13 cellular contexts compared by ENCODE assay signal in the genomic region with DNA sequence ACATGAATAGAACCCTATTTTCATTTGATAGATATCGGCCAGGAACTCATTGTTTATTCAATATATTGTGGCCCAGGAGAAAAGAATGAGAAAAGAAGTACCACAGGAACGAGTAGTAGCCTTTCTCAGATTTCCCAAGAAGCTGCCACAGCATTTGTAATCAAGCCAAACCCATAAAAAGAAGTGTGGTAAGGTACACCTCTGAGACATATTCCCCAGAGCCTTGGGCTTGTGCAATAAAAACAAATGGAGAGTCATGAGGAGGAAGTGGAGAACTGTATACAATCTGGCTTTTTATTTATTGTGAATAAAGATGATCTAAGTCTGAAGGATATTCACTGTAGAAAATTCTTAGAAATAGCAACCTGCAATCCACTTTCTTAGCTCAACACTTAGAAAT. TPM values are rescaled to one million over a fixed set of nuclear protein-coding genes. Genes with fewer than 3 reads are reported as not detected.
DNase-seq lines count a peak whose midpoint lies in the region; ATAC-seq and TF ChIP-seq lines count a peak whose summit lies in the region.
"Had no signal": no experiment of that assay in that cellular context is flagged by ENCODE, and none has a peak within 500 bp of the region (broad histone marks: within the 10 kb centered on the region; RNA-seq: fewer than 3 reads in every experiment).

No MANE protein-coding gene starts in this region.

- H3K4me3 Mint-ChIP-seq in MCF 10A (ENCODE audit: unreplicated experiment), result no peak overlapping the region
- H3K4me3 Mint-ChIP-seq in naive thymus-derived CD8-positive, alpha-beta T cell, result no peak overlapping the region
- H3K4me3 Mint-ChIP-seq in naive thymus-derived CD4-positive, alpha-beta T cell, result no peak overlapping the region

- peak; percentile 92 for DNase-seq in MCF 10A (ENCODE audit: unreplicated experiment)
- no peak for DNase-seq in breast epithelium (ENCODE audit: low spot score in 2 of 2)
- peak; percentile 32 for DNase-seq in T1000 (lab: John Stamatoyannopoulos, UW)
- peak; percentile 52 for DNase-seq in fibroblast of pulmonary artery (ENCODE audit: low read depth)
- no peak for DNase-seq in naive thymus-derived CD8-positive, alpha-beta T cell
- DNase-seq in naive thymus-derived CD4-positive, alpha-beta T cell, result no peak
- DNase-seq in retina, result no peak
- DNase-seq: adrenal gland, Karpas-422, RPMI8226, trophoblast cell had no signal

- H3K27ac Mint-ChIP-seq in MCF 10A (ENCODE audit: low read depth, unreplicated experiment), result peak overlapping the region; percentile 18
- no peak overlapping the region for H3K27ac Mint-ChIP-seq in naive thymus-derived CD8-positive, alpha-beta T cell
- no peak overlapping the region for H3K27ac Mint-ChIP-seq in naive thymus-derived CD4-positive, alpha-beta T cell

- no peaks in the 10 kb centered on the region for H3K4me1 ChIP-seq in breast epithelium
- no peaks in the 10 kb centered on the region for H3K4me1 ChIP-seq in naive thymus-derived CD4-positive, alpha-beta T cell (ENCODE audit: control insufficient read depth in 2 of 2, insufficient read depth in 2 of 2, low read length in 2 of 2)
- H3K4me1 ChIP-seq: adrenal gland had no signal

- TF ChIP-seq CTCF in MCF 10A (IDR thresholded peaks at IDR 0.05; ENCODE audit: unreplicated experiment), result no peak
- TF ChIP-seq CTCF in breast epithelium (IDR thresholded peaks at IDR 0.05), result no peak
- no peak for TF ChIP-seq CTCF in fibroblast of pulmonary artery (IDR thresholded peaks at IDR 0.05; ENCODE audit: low read length, missing control alignments)

- intact Hi-C loops in MCF 10A (cut with micrococcal nuclease) (no loop called here), breast epithelium (cut with DNase I; ENCODE audit: low total_unique reads) (no loop called here)
- intact Hi-C loops in naive thymus-derived CD4-positive, alpha-beta T cell (cut with micrococcal nuclease), result no loop called here

- H3K4me1 Mint-ChIP-seq in MCF 10A (ENCODE audit: insufficient read depth, unreplicated experiment), result peaks cover 17% of the 10 kb centered on the region
- no peaks in the 10 kb centered on the region for H3K4me1 Mint-ChIP-seq in naive thymus-derived CD8-positive, alpha-beta T cell
- no peaks in the 10 kb centered on the region for H3K4me1 Mint-ChIP-seq in naive thymus-derived CD4-positive, alpha-beta T cell

- H3K9me3 ChIP-seq in breast epithelium, result no peaks in the 10 kb centered on the region
- no peaks in the 10 kb centered on the region for H3K9me3 ChIP-seq in naive thymus-derived CD4-positive, alpha-beta T cell (ENCODE audit: control insufficient read depth in 2 of 3, low read length in 3 of 3)
- H3K9me3 ChIP-seq: adrenal gland had no signal

- CTCF ChIA-PET in MCF 10A (lab: Yijun Ruan, JAX), result interaction anchor here (0.6 kb wide), 1 partner anchor 491 kb away, joined by 4 read pairs; no protein-coding TSS in a partner anchor
- CTCF ChIA-PET in naive thymus-derived CD4-positive, alpha-beta T cell (lab: Charles Lee), result no interaction called here

- H3K27me3 Mint-ChIP-seq in MCF 10A (ENCODE audit: insufficient read depth, unreplicated experiment), result no peaks in the 10 kb centered on the region
- peaks cover 21 to 34% (median 26%) of the 10 kb centered on the region in 5 donors for H3K27me3 Mint-ChIP-seq in naive thymus-derived CD8-positive, alpha-beta T cell
- H3K27me3 Mint-ChIP-seq in naive thymus-derived CD4-positive, alpha-beta T cell, result peaks cover 10 to 48% (median 35%) of the 10 kb centered on the region in 5 donors

- TF ChIP-seq POLR2A in breast epithelium (IDR thresholded peaks at IDR 0.05), result no peak

- H3K36me3 Mint-ChIP-seq in MCF 10A (ENCODE audit: insufficient read depth, unreplicated experiment), result no peaks in the 10 kb centered on the region
- H3K36me3 Mint-ChIP-seq in naive thymus-derived CD8-positive, alpha-beta T cell, result no peaks in the 10 kb centered on the region
- no peaks in the 10 kb centered on the region for H3K36me3 Mint-ChIP-seq in naive thymus-derived CD4-positive, alpha-beta T cell

- no peak for ATAC-seq in naive thymus-derived CD8-positive, alpha-beta T cell
- ATAC-seq in GM19467 (IDR thresholded peaks at IDR 0.05; ENCODE audit: unreplicated experiment), result no peak
- ATAC-seq in naive thymus-derived CD4-positive, alpha-beta T cell, result no peak

- no peak overlapping the region for H3K27ac ChIP-seq in breast epithelium
- H3K27ac ChIP-seq in naive thymus-derived CD4-positive, alpha-beta T cell (ENCODE audit: low read depth, low read length), result no peak overlapping the region
- H3K27ac ChIP-seq: adrenal gland had no signal

- H3K27me3 ChIP-seq in breast epithelium, result no peaks in the 10 kb centered on the region
- H3K27me3 ChIP-seq in naive thymus-derived CD4-positive, alpha-beta T cell (ENCODE audit: control insufficient read depth in 2 of 2, insufficient read depth in 2 of 2, low read length in 2 of 2), result no peaks in the 10 kb centered on the region
- H3K27me3 ChIP-seq: adrenal gland had no signal

- H3K4me3 ChIP-seq in breast epithelium (no peak overlapping the region), fibroblast of pulmonary artery (replicated peaks; ENCODE audit: low read depth, low read length) (no peak overlapping the region)
- H3K4me3 ChIP-seq in naive thymus-derived CD4-positive, alpha-beta T cell (ENCODE audit: low read length), result no peak overlapping the region
- H3K4me3 ChIP-seq: adrenal gland had no signal

- no peaks in the 10 kb centered on the region for H3K36me3 ChIP-seq in breast epithelium
- no peaks in the 10 kb centered on the region for H3K36me3 ChIP-seq in naive thymus-derived CD4-positive, alpha-beta T cell (ENCODE audit: control insufficient read depth in 2 of 3, insufficient read depth in 3 of 3, low read length in 3 of 3)
- H3K36me3 ChIP-seq: adrenal gland had no signal

- H3K9me3 Mint-ChIP-seq in MCF 10A (ENCODE audit: unreplicated experiment), result no peaks in the 10 kb centered on the region
- H3K9me3 Mint-ChIP-seq in naive thymus-derived CD8-positive, alpha-beta T cell, result peaks cover 0 to 2% (median 0%) of the 10 kb centered on the region in 9 donors
- peaks cover 0 to 1% (median 0%) of the 10 kb centered on the region in 11 donors for H3K9me3 Mint-ChIP-seq in naive thymus-derived CD4-positive, alpha-beta T cell

- no TSS peak for BruUV-seq in MCF 10A (replicated peaks; lab: Mats Ljungman, UMichigan)

- POLR2A ChIA-PET in MCF 10A (lab: Yijun Ruan, JAX), result interaction anchor here (2.6 kb wide), 1 partner anchor 11 kb away, joined by 11 read pairs; no protein-coding TSS in a partner anchor
- POLR2A ChIA-PET in naive thymus-derived CD8-positive, alpha-beta T cell (lab: Charles Lee), result no interaction called here
- POLR2A ChIA-PET in naive thymus-derived CD4-positive, alpha-beta T cell (lab: Charles Lee), result no interaction called here

RNA-seq across cellular contexts. Expression of gene KIF6, which starts 36.7 kb away (rescaled TPM):
- total RNA-seq in MCF 10A (2022), result 0.91 and 1.3 TPM in 2 replicates
- under 1 TPM; under 0.01 to 0.80 (median 0.15) TPM for total RNA-seq in breast epithelium
- total RNA-seq in naive thymus-derived CD8-positive, alpha-beta T cell, result not detected
- polyA plus RNA-seq in naive thymus-derived CD8-positive, alpha-beta T cell, result under 1 TPM in 1 of 3 donors, not detected in 2; 0.39 TPM
- total RNA-seq in naive thymus-derived CD4-positive, alpha-beta T cell, result not detected
- under 1 TPM in 1 of 2 donors, not detected in 1; 0.75 TPM for polyA plus RNA-seq in naive thymus-derived CD4-positive, alpha-beta T cell
- total RNA-seq: mononuclear cell had no signal

Comparison
In these comparisons a context has a peak if more than half of its experiments do, and no peak if none do; other contexts are left out.
1. DNase-seq: peak in MCF 10A (single experiment), T1000 (single experiment) and fibroblast of pulmonary artery (single experiment); none in breast epithelium (0 of 2), naive thymus-derived CD8-positive, alpha-beta T cell (0 of 10), naive thymus-derived CD4-positive, alpha-beta T cell (0 of 9) and retina (single experiment).